10 cellular contexts compared by ENCODE assay signal in genomic region chr20:49990310-49990720, GRCh38. TPM values are rescaled to one million over a fixed set of nuclear protein-coding genes. Genes with fewer than 3 reads are reported as not detected.
DNase-seq lines count a peak whose midpoint lies in the region; ATAC-seq and TF ChIP-seq lines count a peak whose summit lies in the region.
"Had no signal": no experiment of that assay in that cellular context is flagged by ENCODE, and none has a peak within 500 bp of the region (broad histone marks: within the 10 kb centered on the region; RNA-seq: fewer than 3 reads in every experiment).

No MANE protein-coding gene starts in this region.

- peaks cover 4 to 75% (median 33%) of the 10 kb centered on the region in 12 donors for H3K4me1 ChIP-seq in heart left ventricle
- H3K4me1 ChIP-seq in esophagus squamous epithelium = peaks cover 18 to 60% (median 27%) of the 10 kb centered on the region in 3 donors
- peaks cover 0 to 5% of the 10 kb centered on the region in 2 donors for H3K4me1 ChIP-seq in uterus
- H3K4me1 ChIP-seq in PC-9 (replicated peaks; ENCODE audit: insufficient read depth) = no peaks in the 10 kb centered on the region

- 0 out of 2 replicates have a peak, but pooled peaks cover 13% of the 10 kb centered on the region for H3F3A ChIP-seq in PC-9 (ENCODE audit: insufficient read depth, low read depth)

- H3K27ac Mint-ChIP-seq in nephron = peak overlapping the region; percentile 87 to 95 (median 89)
- H3K27ac Mint-ChIP-seq: activated naive CD8-positive, alpha-beta T cell; stimulated activated naive CD8-positive, alpha-beta T cell treated with anti-CD3 and anti-CD28 coated beads, Interleukin-15, amount 100 ng/mL, for 72 hours had no signal

- 57 to 63% (median 59%) methylated on average over 7 of the region's 7 CpGs for WGBS in heart left ventricle, 4 donors
- 30 to 37% methylated on average over 6 to 7 of the region's 7 CpGs for WGBS in esophagus squamous epithelium, 2 donors

- peaks cover 4% of the 10 kb centered on the region for H3K27me3 Mint-ChIP-seq in nephron (ENCODE audit: low read depth)
- H3K27me3 Mint-ChIP-seq: activated naive CD8-positive, alpha-beta T cell had no signal

- H3K36me3 ChIP-seq in heart left ventricle (peaks cover 0 to 8% (median 0%) of the 10 kb centered on the region in 9 donors), esophagus squamous epithelium (no peaks in the 10 kb centered on the region), uterus (no peaks in the 10 kb centered on the region), PC-9 (ENCODE audit: low read depth) (no peaks in the 10 kb centered on the region)

- H3K4me1 Mint-ChIP-seq in nephron = peaks cover 62% of the 10 kb centered on the region

- H3K4me3 Mint-ChIP-seq in nephron = peak overlapping the region; percentile 2 to 28 (median 7)
- H3K4me3 Mint-ChIP-seq: activated naive CD8-positive, alpha-beta T cell; stimulated activated naive CD8-positive, alpha-beta T cell treated with anti-CD3 and anti-CD28 coated beads, Interleukin-15, amount 100 ng/mL, for 72 hours had no signal

- CTCF ChIA-PET in PC-9 (lab: Charles Lee) = interaction anchor here (0.6 to 0.9 kb wide), 2 partner anchors 81 to 83 kb away, joined by 3 to 5 read pairs; no protein-coding TSS in a partner anchor

- no peak overlapping the region for H3K4me2 ChIP-seq in PC-9

- POLR2A ChIA-PET in PC-9 (lab: Charles Lee; ENCODE audit: unreplicated experiment) = no interaction called here

- H3K36me3 Mint-ChIP-seq in nephron (ENCODE audit: low read depth) = peaks cover 21% of the 10 kb centered on the region
- H3K36me3 Mint-ChIP-seq: activated naive CD8-positive, alpha-beta T cell had no signal

- no peak overlapping the region for H3K4me3 ChIP-seq in heart left ventricle
- no peak overlapping the region for H3K4me3 ChIP-seq in esophagus squamous epithelium
- H3K4me3 ChIP-seq in uterus = no peak overlapping the region
- H3K4me3 ChIP-seq in PC-9 = no peak overlapping the region

- no peaks in the 10 kb centered on the region for H4K20me1 ChIP-seq in PC-9 (ENCODE audit: insufficient read depth)

- DNase-seq in heart left ventricle (no peak), Right ventricle myocardium inferior (ENCODE audit: missing footprints) (no peak), esophagus squamous epithelium (lab: John Stamatoyannopoulos, UW) (no peak), uterus (peak in 1 of 2 donors; percentile 18), NCI-H2227 treated with DMSO at 0.1 percent for 48 hours (lab: John Stamatoyannopoulos, UW) (no peak), PC-9 (no peak)
- DNase-seq: stimulated activated naive CD8-positive, alpha-beta T cell treated with anti-CD3 and anti-CD28 coated beads, Interleukin-15, amount 100 ng/mL, for 72 hours had no signal

- H3K27me3 ChIP-seq in heart left ventricle (no peaks in the 10 kb centered on the region), esophagus squamous epithelium (no peaks in the 10 kb centered on the region), uterus (no peaks in the 10 kb centered on the region), PC-9 (ENCODE audit: insufficient read depth, low read depth) (no peaks in the 10 kb centered on the region)

- intact Hi-C loops in heart left ventricle (cut with DNase I) (loop anchor here in 1 of 10 donors (5.0 kb wide), 1 partner anchor 57 kb away; no protein-coding TSS in a partner anchor), Right ventricle myocardium inferior (cut with DNase I) (no loop called here), esophagus squamous epithelium (cut with DNase I) (no loop called here), uterus (cut with DNase I; ENCODE audit: low total_unique reads) (no loop called here), PC-9 (cut with micrococcal nuclease; ENCODE audit: unreplicated experiment) (no loop called here)

- no peak for TF ChIP-seq CTCF in heart left ventricle (IDR thresholded peaks at IDR 0.05)
- TF ChIP-seq CTCF in esophagus squamous epithelium (IDR thresholded peaks at IDR 0.05) = no peak
- no peak for TF ChIP-seq CTCF in nephron (IDR thresholded peaks at IDR 0.05; ENCODE audit: unreplicated experiment in 3 of 3)
- no peak for TF ChIP-seq CTCF in uterus (IDR thresholded peaks at IDR 0.05)
- no peak for TF ChIP-seq CTCF in PC-9 (conservative IDR thresholded peaks at IDR 0.05)

- no peaks in the 10 kb centered on the region for H3K79me2 ChIP-seq in PC-9 (ENCODE audit: low read depth)

- no peak for TF ChIP-seq POLR2A in heart left ventricle (IDR thresholded peaks at IDR 0.05)
- TF ChIP-seq POLR2A in esophagus squamous epithelium (IDR thresholded peaks at IDR 0.05) = no peak
- TF ChIP-seq POLR2A in uterus (IDR thresholded peaks at IDR 0.05) = no peak

- H3K27ac ChIP-seq in heart left ventricle (peak overlapping the region in 11 of 12 donors; percentile 55 to 88 (median 78)), esophagus squamous epithelium (peak overlapping the region; percentile 47 to 83 (median 68)), uterus (peak overlapping the region; percentile 58 to 60), PC-9 (no peak overlapping the region)

- no peaks in the 10 kb centered on the region for H3K9me2 ChIP-seq in PC-9 (ENCODE audit: insufficient read depth)

- H2AFZ ChIP-seq in PC-9 = no peak overlapping the region

- H3K9me3 ChIP-seq in heart left ventricle (no peaks in the 10 kb centered on the region), esophagus squamous epithelium (no peaks in the 10 kb centered on the region), uterus (no peaks in the 10 kb centered on the region), PC-9 (ENCODE audit: insufficient read depth, low read depth) (no peaks in the 10 kb centered on the region)

- BruUV-seq in PC-9 (replicated peaks; lab: Mats Ljungman, UMichigan) = no TSS peak

- no peaks in the 10 kb centered on the region for H3K9me3 Mint-ChIP-seq in nephron
- H3K9me3 Mint-ChIP-seq: stimulated activated naive CD8-positive, alpha-beta T cell treated with anti-CD3 and anti-CD28 coated beads, Interleukin-15, amount 100 ng/mL, for 72 hours had no signal

- ATAC-seq in heart left ventricle = no peak
- no peak for ATAC-seq in Right ventricle myocardium inferior
- ATAC-seq in HG03135 (IDR thresholded peaks at IDR 0.05; ENCODE audit: unreplicated experiment) = no peak
- ATAC-seq: stimulated activated naive CD8-positive, alpha-beta T cell treated with anti-CD3 and anti-CD28 coated beads, Interleukin-15, amount 100 ng/mL, for 72 hours had no signal

RNA-seq across cellular contexts. Expression of gene SNAI1, which starts 7.5 kb away (rescaled TPM):
- total RNA-seq in heart left ventricle = 1 to 10 TPM in 6 of 9 donors, under 1 TPM in 3; 0.37 to 6.7 (median 1.6) TPM
- 1 to 10 TPM in 1 of 2 donors, under 1 TPM in 1; 0.95 to 3.1 TPM for polyA plus RNA-seq in heart left ventricle
- 0.73 TPM for total RNA-seq in Right ventricle myocardium inferior
- total RNA-seq in esophagus squamous epithelium = 1 to 10 TPM in 1 of 4 donors, under 1 TPM in 2, not detected in 1; 0.44 to 1.3 (median 0.75) TPM
- 10 to 100 TPM in 1 of 4 donors, 1 to 10 TPM in 3; 1.0 to 15.4 (median 4.5) TPM for total RNA-seq in uterus
- 2.2 and 3.6 TPM in 2 replicates for total RNA-seq in PC-9 (2021)

RNA-seq across cellular contexts. Expression of gene RNF114, which starts 54.1 kb away (rescaled TPM):
- total RNA-seq in heart left ventricle (100 to 1,000 TPM in 2 of 9 donors, 10 to 100 TPM in 7; 42.1 to 128 (median 52.4) TPM), Right ventricle myocardium inferior (47.6 TPM), esophagus squamous epithelium (100 to 1,000 TPM in 1 of 4 donors, 10 to 100 TPM in 3; 73.2 to 102 (median 79.7) TPM), uterus (100 to 1,000 TPM in 2 of 4 donors, 10 to 100 TPM in 2; 37.6 to 118 (median 88.0) TPM), PC-9 (2021) (92.5 and 125 TPM in 2 replicates)
- polyA plus RNA-seq in heart left ventricle = 10 to 100 TPM; 36.5 to 48.5 TPM
